In genomic region chr10:6053816-6054581, GRCh38 we compare ENCODE assay signal across 11 cellular contexts. TPM values are rescaled to one million over a fixed set of nuclear protein-coding genes. Genes with fewer than 3 reads are reported as not detected.
A peak's percentile ranks its signal among the peaks of the same experiment; 100 is the strongest.
DNase-seq lines count a peak whose midpoint lies in the region; ATAC-seq, FAIRE-seq and TF ChIP-seq lines count a peak whose summit lies in the region.
"Had no signal": no experiment of that assay in that cellular context is flagged by ENCODE, and none has a peak within 500 bp of the region (broad histone marks: within the 10 kb centered on the region; RNA-seq: fewer than 3 reads in every experiment).

No MANE protein-coding gene starts in this region.

- TF ChIP-seq CTCF in activated B cell treated with CpG ODN at 0.5 μM for 24 hours (IDR thresholded peaks at IDR 0.05) (no peak), heart right ventricle (IDR thresholded peaks at IDR 0.05) (no peak), spleen (IDR thresholded peaks at IDR 0.05 in 8 of 11, conservative IDR thresholded peaks at IDR 0.05 in 3 of 11) (no peak), chondrocyte (IDR thresholded peaks at IDR 0.05) (no peak)

- intact Hi-C loops in activated B cell treated with CpG ODN at 0.5 μM for 24 hours (cut with micrococcal nuclease) = loop anchor here (2.0 to 5.0 kb wide), 4 partner anchors 108 to 1418 kb away; partner anchors contain the start of genes GDI2 and PFKFB3
- intact Hi-C loops in heart right ventricle (cut with DNase I) = loop anchor here in 2 of 10 donors (2.0 to 5.0 kb wide), 3 partner anchors 33 to 107 kb away; no protein-coding TSS in a partner anchor
- intact Hi-C loops in spleen (cut with DNase I; ENCODE audit: low total_unique reads) = no loop called here

- peaks cover 72% of the 10 kb centered on the region for H3K36me3 Mint-ChIP-seq in activated B cell treated with CpG ODN at 0.5 μM for 24 hours (ENCODE audit: low read depth)
- H3K36me3 Mint-ChIP-seq in chondrocyte (ENCODE audit: low read depth) = no peaks in the 10 kb centered on the region

- WGBS in heart right ventricle, 2 donors = 44 to 52% methylated on average over 18 of the region's 18 CpGs
- 19 to 33% (median 25%) methylated on average over 18 of the region's 18 CpGs for WGBS in spleen, 5 donors

- TF ChIP-seq POLR2A in spleen (IDR thresholded peaks at IDR 0.05) = no peak

- ATAC-seq in activated B cell treated with CpG ODN at 0.5 μM for 24 hours (ENCODE audit: low read depth) (no peak), heart right ventricle (peak; percentile 48 to 92 (median 82)), GM21619 (IDR thresholded peaks at IDR 0.05; ENCODE audit: unreplicated experiment) (no peak), GM21717 (IDR thresholded peaks at IDR 0.05; ENCODE audit: unreplicated experiment) (no peak)

- POLR2A ChIA-PET in activated B cell treated with CpG ODN at 0.5 μM for 24 hours (lab: Charles Lee) = interaction anchor here (0.6 to 14.3 kb wide), 9 partner anchors 8 to 294 kb away, joined by 3 to 339 read pairs (median 10); partner anchors contain the start of genes ANKRD16, FBH1, IL2RA and RBM17

- H3K4me3 Mint-ChIP-seq in activated B cell treated with CpG ODN at 0.5 μM for 24 hours (peak overlapping the region; percentile 79), chondrocyte (ENCODE audit: unreplicated experiment) (no peak overlapping the region)

- H3K27ac Mint-ChIP-seq in activated B cell treated with CpG ODN at 0.5 μM for 24 hours (peak overlapping the region; percentile 93), chondrocyte (ENCODE audit: unreplicated experiment) (no peak overlapping the region)

- FAIRE-seq in GM19239 (lab: Jason Lieb, UNC) = peak; percentile 80
- FAIRE-seq: islet of Langerhans had no signal

- H3K9me3 Mint-ChIP-seq in activated B cell treated with CpG ODN at 0.5 μM for 24 hours (no peaks in the 10 kb centered on the region), chondrocyte (ENCODE audit: low read depth) (no peaks in the 10 kb centered on the region)

- CTCF ChIA-PET in activated B cell treated with CpG ODN at 0.5 μM for 24 hours (lab: Charles Lee) = interaction anchor here (0.7 to 8.9 kb wide), 5 partner anchors 9 to 39 kb away, joined by 3 to 69 read pairs (median 6); no protein-coding TSS in a partner anchor

- no peaks in the 10 kb centered on the region for H3K27me3 Mint-ChIP-seq in activated B cell treated with CpG ODN at 0.5 μM for 24 hours
- peaks cover 47% of the 10 kb centered on the region for H3K27me3 Mint-ChIP-seq in chondrocyte (ENCODE audit: low read depth)

- H3K36me3 ChIP-seq in heart right ventricle = no peaks in the 10 kb centered on the region
- no peaks in the 10 kb centered on the region for H3K36me3 ChIP-seq in spleen

- H3K4me3 ChIP-seq in heart right ventricle (no peak overlapping the region), spleen (peak overlapping the region in 1 of 8 donors; percentile 22)

- H3K27me3 ChIP-seq in heart right ventricle (no peaks in the 10 kb centered on the region), spleen (replicated peaks in 1 of 7) (no peaks in the 10 kb centered on the region)

- peak overlapping the region; percentile 43 to 89 (median 62) for H3K27ac ChIP-seq in heart right ventricle
- peak overlapping the region; percentile 54 to 94 (median 85) for H3K27ac ChIP-seq in spleen

- H3K9me3 ChIP-seq in heart right ventricle (no peaks in the 10 kb centered on the region), spleen (no peaks in the 10 kb centered on the region)

- H3K4me1 Mint-ChIP-seq in activated B cell treated with CpG ODN at 0.5 μM for 24 hours (peaks cover 94% of the 10 kb centered on the region), chondrocyte (ENCODE audit: low read depth) (peaks cover 8% of the 10 kb centered on the region)

- no peak for DNase-seq in GM19239 (ENCODE audit: insufficient read length, low spot score)
- no peak for DNase-seq in activated B cell treated with CpG ODN at 0.5 μM for 24 hours
- DNase-seq in heart right ventricle = peak; percentile 63 to 67
- DNase-seq in spleen = peak; percentile 81
- DNase-seq in NCI-H526 treated with DMSO at 0.1 percent for 48 hours (lab: John Stamatoyannopoulos, UW) = no peak
- DNase-seq in chondrocyte (ENCODE audit: low spot score) = no peak
- DNase-seq: effector CD8-positive, alpha-beta T cell; NCI-H526 had no signal

- H3K4me1 ChIP-seq in heart right ventricle (peaks cover 0 to 75% (median 52%) of the 10 kb centered on the region in 9 donors), spleen (peaks cover 68 to 95% (median 87%) of the 10 kb centered on the region in 6 donors)

RNA-seq across cellular contexts. Expression of gene IL2RA, which starts 8.2 kb away (rescaled TPM):
- total RNA-seq in activated B cell treated with CpG ODN at 0.5 μM for 24 hours (151 and 160 TPM in 2 replicates), heart right ventricle (1 to 10 TPM in 5 of 10 donors, under 1 TPM in 5; 0.19 to 9.1 (median 1.0) TPM), spleen (10 to 100 TPM in 5 of 7 donors, 1 to 10 TPM in 2; 3.5 to 78.7 (median 22.8) TPM), chondrocyte (not detected in 3 replicates)
- polyA plus RNA-seq in heart right ventricle (under 1 TPM; 0.36 to 0.73 TPM), spleen (1 to 10 TPM; 5.0 to 9.7 (median 5.6) TPM)

RNA-seq across cellular contexts. Expression of gene RBM17, which starts 34.8 kb away (rescaled TPM):
- total RNA-seq in activated B cell treated with CpG ODN at 0.5 μM for 24 hours (207 and 209 TPM in 2 replicates), heart right ventricle (10 to 100 TPM; 53.4 to 93.2 (median 64.0) TPM), spleen (100 to 1,000 TPM in 6 of 7 donors, 10 to 100 TPM in 1; 93.2 to 140 (median 120) TPM), chondrocyte (56.3 to 59.0 TPM (median 57.0 TPM) in 3 replicates)
- polyA plus RNA-seq in heart right ventricle (100 to 1,000 TPM in 1 of 2 donors, 10 to 100 TPM in 1; 58.6 to 100 TPM), spleen (100 to 1,000 TPM in 1 of 3 donors, 10 to 100 TPM in 2; 63.1 to 100 (median 93.5) TPM)

Comparison
In these comparisons a context has a peak if more than half of its experiments do, and no peak if none do; other contexts are left out.
1. DNase-seq: peak in heart right ventricle (2 of 2) and spleen (single experiment); none in GM19239 (single experiment), activated B cell treated with CpG ODN at 0.5 μM for 24 hours (single experiment), NCI-H526 treated with DMSO at 0.1 percent for 48 hours (single experiment) and chondrocyte (single experiment).
2. ATAC-seq: peak in heart right ventricle (8 of 8); none in activated B cell treated with CpG ODN at 0.5 μM for 24 hours (single experiment), GM21619 (single experiment) and GM21717 (single experiment).